Comparison of ENCODE assay signal across 31 cellular contexts in the genomic region with DNA sequence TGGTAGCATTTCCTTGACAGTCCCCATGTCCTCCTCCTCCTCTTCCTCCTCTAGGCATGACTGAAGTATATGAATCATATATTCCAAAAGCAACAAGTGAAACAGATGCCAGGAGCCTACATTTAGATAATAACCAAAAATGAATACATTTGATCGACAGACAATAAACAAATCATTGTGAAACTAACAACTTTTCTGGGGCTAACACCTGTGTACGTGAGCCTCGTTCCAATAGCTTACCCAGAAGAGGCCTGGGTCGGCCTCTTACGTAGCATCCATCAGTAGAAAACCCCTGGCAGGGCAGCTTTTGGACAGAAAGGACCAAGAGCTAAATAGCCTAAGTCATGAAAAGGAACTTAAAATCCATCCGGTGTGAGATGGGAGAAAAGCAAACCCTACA. TPM values are rescaled to one million over a fixed set of nuclear protein-coding genes. Genes with fewer than 3 reads are reported as not detected.
"Had no signal": no experiment of that assay in that cellular context is flagged by ENCODE, and none has a peak within 500 bp of the region (broad histone marks: within the 10 kb centered on the region; RNA-seq: fewer than 3 reads in every experiment).

No MANE protein-coding gene starts in this region.

- H3K36me3 Mint-ChIP-seq: activated naive CD4-positive, alpha-beta T cell treated with anti-CD3 and anti-CD28 coated beads, Interleukin-2, amount 10 ng/mL, durations not matched to agents 7 days and 5 days; activated naive CD4-positive, alpha-beta T cell treated with anti-CD3 and anti-CD28 coated beads, Interleukin-2, amount 50 U/mL, for 72 hours; activated naive CD8-positive, alpha-beta T cell treated with anti-CD3 and anti-CD28 coated beads, Interleukin-2, amount 10 ng/mL, durations not matched to agents 7 days and 5 days; brain had no signal

- DNase-seq: activated B cell treated with CpG ODN at 0.5 μM for 24 hours; activated CD4-positive, alpha-beta memory T cell treated with anti-CD3 and anti-CD28 coated beads, Interleukin-2, amount 10 ng/mL, durations not matched to agents 7 days and 5 days; activated CD4-positive, alpha-beta T cell treated with anti-CD3 and anti-CD28 coated beads, Interleukin-2, amount 10 ng/mL, durations not matched to agents 24 days and 14 days; activated gamma-delta T cell; activated naive CD4-positive, alpha-beta T cell; activated naive CD4-positive, alpha-beta T cell treated with anti-CD3 and anti-CD28 coated beads, Interleukin-2, amount 10 ng/mL, durations not matched to agents 7 days and 5 days; activated naive CD8-positive, alpha-beta T cell treated with anti-CD3 and anti-CD28 coated beads, Interleukin-2, amount 10 ng/mL, durations not matched to agents 7 days and 5 days; activated T-cell treated with anti-CD3 and anti-CD28 coated beads, Interleukin-2, amount 50 U/mL, for 1 hour; activated T-cell treated with anti-CD3 and anti-CD28 coated beads, Interleukin-2, amount 50 U/mL, for 48 hours; central memory CD4-positive, alpha-beta T cell; cerebellar nuclear complex; colonic mucosa; effector CD8-positive, alpha-beta T cell; esophagus squamous epithelium; foreskin melanocyte; head of caudate nucleus; T-helper 1 cell; T-helper 17 cell; T1000; WERI-Rb-1 had no signal

- H3K4me1 ChIP-seq: ascending aorta, breast epithelium, colonic mucosa, gastroesophageal sphincter had no signal

- H3K4me3 Mint-ChIP-seq: activated CD4-positive, alpha-beta memory T cell treated with anti-CD3 and anti-CD28 coated beads, Interleukin-2, amount 10 ng/mL, durations not matched to agents 7 days and 5 days; activated CD4-positive, alpha-beta T cell treated with anti-CD3 and anti-CD28 coated beads, Interleukin-2, amount 10 ng/mL, durations not matched to agents 24 days and 14 days; activated naive CD4-positive, alpha-beta T cell treated with anti-CD3 and anti-CD28 coated beads, Interleukin-2, amount 10 ng/mL, durations not matched to agents 7 days and 5 days; activated naive CD8-positive, alpha-beta T cell treated with anti-CD3 and anti-CD28 coated beads, Interleukin-2, amount 10 ng/mL, durations not matched to agents 7 days and 5 days; activated T-helper 1 cell treated with anti-CD3 and anti-CD28 coated beads, Interleukin-12 subunit alpha, Interleukin-12 subunit beta, Interleukin-2, Interleukin-4 antibody, amounts not matched to agents 30 ng/mL and 10 ng/mL and 1 ng/mL, durations not matched to agents 14 hours and 24 hours and 36 hours; brain; T-helper 17 cell; T-helper 2 cell treated with Interferon-gamma antibody and Interleukin-4, amounts not matched to agents 5 μg/mL and 100 μg/mL, for 36 hours had no signal

- H3K27me3 ChIP-seq: ascending aorta, breast epithelium, cardiac muscle cell, colonic mucosa had no signal

- H3K27ac Mint-ChIP-seq: activated CD4-positive, alpha-beta memory T cell treated with anti-CD3 and anti-CD28 coated beads, Interleukin-2, amount 10 ng/mL, durations not matched to agents 7 days and 5 days; activated CD4-positive, alpha-beta T cell treated with anti-CD3 and anti-CD28 coated beads, Interleukin-2, amount 10 ng/mL, durations not matched to agents 24 days and 14 days; activated naive CD4-positive, alpha-beta T cell treated with anti-CD3 and anti-CD28 coated beads, Interleukin-2, amount 10 ng/mL, durations not matched to agents 7 days and 5 days; activated naive CD4-positive, alpha-beta T cell treated with anti-CD3 and anti-CD28 coated beads, Interleukin-2, amount 50 U/mL, for 72 hours; activated naive CD8-positive, alpha-beta T cell treated with anti-CD3 and anti-CD28 coated beads, Interleukin-2, amount 10 ng/mL, durations not matched to agents 7 days and 5 days; activated T-helper 1 cell treated with anti-CD3 and anti-CD28 coated beads, Interleukin-12 subunit alpha, Interleukin-12 subunit beta, Interleukin-2, Interleukin-4 antibody, amounts not matched to agents 30 ng/mL and 10 ng/mL and 1 ng/mL, durations not matched to agents 14 hours and 24 hours and 36 hours; brain; T-helper 17 cell; T-helper 2 cell treated with Interferon-gamma antibody and Interleukin-4, amounts not matched to agents 5 μg/mL and 100 μg/mL, for 36 hours had no signal

- ATAC-seq: activated CD4-positive, CD25-positive, alpha-beta regulatory T cell treated with anti-CD3 and anti-CD28 coated beads, Interleukin-2, amount 50 U/mL, for 24 hours; gastroesophageal sphincter; T-helper 17 cell had no signal

- H3K4me3 ChIP-seq: ascending aorta, breast epithelium, cardiac muscle cell, colonic mucosa, esophagus squamous epithelium, gastroesophageal sphincter had no signal

- H3K9me3 ChIP-seq: ascending aorta, breast epithelium, colonic mucosa, esophagus squamous epithelium, gastroesophageal sphincter had no signal

- H3K9me3 Mint-ChIP-seq: activated B cell treated with CpG ODN at 0.5 μM for 24 hours; activated CD4-positive, alpha-beta memory T cell treated with anti-CD3 and anti-CD28 coated beads, Interleukin-2, amount 10 ng/mL, durations not matched to agents 7 days and 5 days; activated CD4-positive, alpha-beta T cell treated with anti-CD3 and anti-CD28 coated beads, Interleukin-2, amount 10 ng/mL, durations not matched to agents 24 days and 14 days; activated naive CD4-positive, alpha-beta T cell treated with anti-CD3 and anti-CD28 coated beads, Interleukin-2, amount 10 ng/mL, durations not matched to agents 7 days and 5 days; activated naive CD4-positive, alpha-beta T cell treated with anti-CD3 and anti-CD28 coated beads, Interleukin-2, amount 50 U/mL, for 72 hours; activated naive CD8-positive, alpha-beta T cell treated with anti-CD3 and anti-CD28 coated beads, Interleukin-2, amount 10 ng/mL, durations not matched to agents 7 days and 5 days; activated T-helper 1 cell treated with anti-CD3 and anti-CD28 coated beads, Interleukin-12 subunit alpha, Interleukin-12 subunit beta, Interleukin-2, Interleukin-4 antibody, amounts not matched to agents 30 ng/mL and 10 ng/mL and 1 ng/mL, durations not matched to agents 14 hours and 24 hours and 36 hours; brain; T-helper 2 cell treated with Interferon-gamma antibody and Interleukin-4, amounts not matched to agents 5 μg/mL and 100 μg/mL, for 36 hours had no signal

- H3K27ac ChIP-seq: ascending aorta, breast epithelium, cardiac muscle cell, colonic mucosa, epithelial cell of prostate, esophagus squamous epithelium, gastroesophageal sphincter, WERI-Rb-1 had no signal

- H3K36me3 ChIP-seq: ascending aorta, breast epithelium, cardiac muscle cell, colonic mucosa, esophagus squamous epithelium, gastroesophageal sphincter, WERI-Rb-1 had no signal

RNA-seq across cellular contexts. Expression of gene CREG2, which starts 15.3 kb away (rescaled TPM):
- total RNA-seq: activated B cell treated with CpG ODN at 0.5 μM for 24 hours; activated CD4-positive, alpha-beta T cell treated with anti-CD3 and anti-CD28 coated beads, Interleukin-2, amount 10 ng/mL, durations not matched to agents 24 days and 14 days; activated naive CD4-positive, alpha-beta T cell treated with anti-CD3 and anti-CD28 coated beads, Interleukin-2, amount 50 U/mL, for 72 hours; activated naive CD8-positive, alpha-beta T cell treated with anti-CD3 and anti-CD28 coated beads, Interleukin-2, amount 10 ng/mL, durations not matched to agents 7 days and 5 days; activated T-helper 1 cell treated with anti-CD3 and anti-CD28 coated beads, Interleukin-12 subunit alpha, Interleukin-12 subunit beta, Interleukin-2, Interleukin-4 antibody, amounts not matched to agents 30 ng/mL and 10 ng/mL and 1 ng/mL, durations not matched to agents 14 hours and 24 hours and 36 hours; ascending aorta; fibroblast of villous mesenchyme had no signal
